ENCODE assay signal across 8 cellular contexts in the genomic region with DNA sequence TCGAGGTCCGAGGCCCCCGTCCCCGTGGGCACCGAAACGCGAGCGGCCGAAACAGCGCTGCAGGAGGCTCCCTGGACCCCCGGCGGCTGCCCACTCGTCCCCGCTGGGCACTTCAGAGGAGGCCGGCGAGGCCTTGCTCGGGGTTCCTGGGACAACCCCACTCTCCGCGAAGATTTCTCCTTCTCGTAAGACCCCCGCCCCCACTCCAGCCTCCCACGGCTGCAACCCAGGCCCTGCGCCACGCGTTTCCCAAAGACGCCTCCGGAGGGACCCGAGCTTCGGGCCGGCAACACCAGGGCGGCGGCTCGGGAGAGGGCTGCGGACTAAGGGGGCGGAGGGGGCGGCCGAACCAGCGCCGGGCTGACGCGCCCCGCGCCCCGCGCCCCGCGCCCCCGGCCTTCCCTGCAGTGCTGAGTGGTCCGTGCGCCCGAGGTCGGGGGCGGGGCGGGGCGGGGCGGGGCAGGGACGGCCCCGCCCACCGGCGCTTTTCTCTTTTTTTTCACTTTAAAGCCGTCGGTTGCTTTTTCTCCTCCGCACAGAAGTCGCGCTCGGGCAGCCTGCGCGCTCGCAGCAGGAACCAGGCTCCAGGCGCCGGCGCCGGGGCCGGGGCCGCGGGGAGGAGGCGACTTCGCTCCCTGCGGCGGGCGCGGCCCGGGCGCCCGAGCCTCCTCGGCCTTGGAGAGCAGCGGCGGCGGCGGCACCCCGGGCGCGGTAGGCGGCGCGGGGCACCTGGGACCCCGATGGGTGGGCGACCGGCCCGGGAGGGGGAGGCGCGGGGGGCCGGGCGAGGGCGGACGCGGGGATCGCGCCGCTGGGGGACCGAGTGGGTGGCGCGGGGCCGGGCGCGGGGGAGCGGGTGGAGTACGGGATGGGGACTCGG. TPM values are rescaled to one million over a fixed set of nuclear protein-coding genes. Genes with fewer than 3 reads are reported as not detected.
DNase-seq lines count a peak whose midpoint lies in the region; ATAC-seq, FAIRE-seq and TF ChIP-seq lines count a peak whose summit lies in the region.

A gene (plus strand): TSS at position 534 of the 880 bp plus-strand sequence. CDS start 62,998 bp downstream, outside the sequence.

- no peaks in the 10 kb centered on the region for H3K27me3 ChIP-seq in HepG2 (ENCODE audit: control insufficient read depth in 1 of 2, insufficient read depth in 2 of 2, low read length in 2 of 2)

- 3% methylated on average over 21 of the region's 119 CpGs for WGBS in HepG2 (ENCODE audit: low lambda C conversion rate)

- no peaks in the 10 kb centered on the region for H3K36me3 ChIP-seq in HepG2 (replicated peaks in 1 of 2; ENCODE audit: control insufficient read depth in 1 of 2, insufficient read depth in 2 of 2, low read length in 2 of 2)

- intact Hi-C loops in activated CD4-positive, alpha-beta T cell treated with anti-CD3 and anti-CD28 coated beads, Interleukin-2, amount 10 ng/mL, durations not matched to agents 24 days and 14 days (cut with micrococcal nuclease) = loop anchor here (2.0 kb wide), 2 partner anchors 18 to 26 kb away; no protein-coding TSS in a partner anchor
- intact Hi-C loops in HepG2 (cut with micrococcal nuclease; ENCODE audit: unreplicated experiment) = no loop called here

- peaks cover 23% of the 10 kb centered on the region for H3K79me2 ChIP-seq in HepG2 (ENCODE audit: insufficient read depth, low read length)

- no TSS peak for BruUV-seq in HepG2 (replicated peaks; lab: Mats Ljungman, UMichigan)

- peak within 1 kb of the TSS; percentile 32 for H3K4me3 Mint-ChIP-seq in activated CD4-positive, alpha-beta T cell treated with anti-CD3 and anti-CD28 coated beads, Interleukin-2, amount 10 ng/mL, durations not matched to agents 24 days and 14 days

- ATAC-seq in HepG2 = peak; percentile 79

- peaks cover 4% of the 10 kb centered on the region; the same call in 1 of the 2 replicates for H4K20me1 ChIP-seq in HepG2 (ENCODE audit: insufficient read depth, low read length)

- TF ChIP-seq EP300 in HepG2 (IDR thresholded peaks at IDR 0.05; ENCODE audit: low read depth in 2 of 2, low read length in 2 of 2) = no peak
- TF ChIP-seq EP300 in HepG2 (CRISPR knock-in tag; IDR thresholded peaks at IDR 0.05; ENCODE audit: borderline replicate concordance) = no peak

- peak within 1 kb of the TSS; percentile 97 for H3K4me2 ChIP-seq in HepG2 (ENCODE audit: low read depth, low read length)

- H3K27ac ChIP-seq in HepG2 (ENCODE audit: extremely low read length, insufficient read depth, low read length) = peak within 1 kb of the TSS; percentile 43

- CTCF ChIA-PET in HepG2 (lab: Yijun Ruan, JAX; ENCODE audit: low intra/inter-chr PET ratio, low total read pairs) = no interaction called here

- TF ChIP-seq CTCF in HepG2 (CRISPR knock-in tag; IDR thresholded peaks at IDR 0.05) = no peak

- peak within 1 kb of the TSS; percentile 53 to 83 (median 76) for H3K4me3 ChIP-seq in HepG2 (replicated peaks in 1 of 3; ENCODE audit: insufficient read depth in 1 of 3, low read depth in 2 of 3, low read length in 3 of 3)

- H3K4me1 Mint-ChIP-seq in activated CD4-positive, alpha-beta T cell treated with anti-CD3 and anti-CD28 coated beads, Interleukin-2, amount 10 ng/mL, durations not matched to agents 24 days and 14 days = peaks cover 19% of the 10 kb centered on the region

- peaks cover 16% of the 10 kb centered on the region for H3K36me3 Mint-ChIP-seq in activated CD4-positive, alpha-beta T cell treated with anti-CD3 and anti-CD28 coated beads, Interleukin-2, amount 10 ng/mL, durations not matched to agents 24 days and 14 days (ENCODE audit: low read depth)

- H3K9ac ChIP-seq in HepG2 (ENCODE audit: insufficient read depth, low read depth, low read length) = peak within 1 kb of the TSS; percentile 72

- H3K9me3 Mint-ChIP-seq in activated CD4-positive, alpha-beta T cell treated with anti-CD3 and anti-CD28 coated beads, Interleukin-2, amount 10 ng/mL, durations not matched to agents 24 days and 14 days = peaks cover 5% of the 10 kb centered on the region

- H3K27ac Mint-ChIP-seq in activated CD4-positive, alpha-beta T cell treated with anti-CD3 and anti-CD28 coated beads, Interleukin-2, amount 10 ng/mL, durations not matched to agents 24 days and 14 days = no peak within 1 kb of the TSS

- POLR2A ChIA-PET in HepG2 (lab: Yijun Ruan, JAX) = interaction anchor here (0.8 to 1.6 kb wide), 4 partner anchors 9 to 245 kb away, joined by 3 to 11 read pairs (median 4); no protein-coding TSS in a partner anchor

- H3K9me3 ChIP-seq in HepG2 (ENCODE audit: low read length) = peaks cover 20% of the 10 kb centered on the region

- H3K4me1 ChIP-seq in HepG2 (ENCODE audit: insufficient read depth, low read length) = peaks cover 66% of the 10 kb centered on the region

- peaks cover 2% of the 10 kb centered on the region for H3K27me3 Mint-ChIP-seq in activated CD4-positive, alpha-beta T cell treated with anti-CD3 and anti-CD28 coated beads, Interleukin-2, amount 10 ng/mL, durations not matched to agents 24 days and 14 days

- in situ Hi-C loops in HepG2 (cut with HindIII; ENCODE audit: extremely low pct_ligation_motif_present, low pct_unique_long_range_greater_than_20kb) = no loop called here

- no peak for FAIRE-seq in HepG2 (lab: Jason Lieb, UNC)

- TF ChIP-seq POLR2A in HepG2 (IDR thresholded peaks at IDR 0.05; ENCODE audit: insufficient read depth in 1 of 2, low read depth in 2 of 2, low read length in 2 of 2) = peak; percentile 72 to 73

- H2AFZ ChIP-seq in HepG2 (ENCODE audit: low read length) = no peak within 1 kb of the TSS

- no peak for TF ChIP-seq RAD21 in HepG2 (CRISPR knock-in tag; IDR thresholded peaks at IDR 0.05)

- DNase-seq in Ammon's horn (ENCODE audit: low spot score) (peak; percentile 76), GM19240 (ENCODE audit: insufficient read length, low spot score) (peak; percentile 31), NCI-H2196 (lab: John Stamatoyannopoulos, UW; ENCODE audit: unreplicated experiment) (peak; percentile 61), dermis blood vessel endothelial cell (peak; percentile 83), HepG2 (ENCODE audit: low spot score) (peak; percentile 44), NCI-H526 treated with DMSO at 0.1 percent for 48 hours (lab: John Stamatoyannopoulos, UW) (no peak)
- peak; percentile 87 for DNase-seq in activated CD4-positive, alpha-beta T cell treated with anti-CD3 and anti-CD28 coated beads, Interleukin-2, amount 10 ng/mL, durations not matched to agents 24 days and 14 days
- DNase-seq in stimulated activated CD4-positive, alpha-beta T cell treated with anti-CD3 and anti-CD28 coated beads, Interleukin-4, amount 100 ng/mL, for 1 hour = peak; percentile 67

TF ChIP-seq in HepG2, 621 proteins besides CTCF, POLR2A, EP300 and RAD21 (continues in another document):
- no peak for TF ChIP-seq ZNF263 (CRISPR knock-in tag; IDR thresholded peaks at IDR 0.05)
- 0 out of 2 replicates have a peak, but pooled peaks have one; percentile 37 for TF ChIP-seq ZNF891 (CRISPR knock-in tag; IDR thresholded peaks at IDR 0.05)
- no peak for TF ChIP-seq SOX5 (CRISPR knock-in tag; IDR thresholded peaks at IDR 0.05; ENCODE audit: borderline replicate concordance)
- no peak for TF ChIP-seq RFXAP (CRISPR knock-in tag; IDR thresholded peaks at IDR 0.05; ENCODE audit: borderline replicate concordance)
- 0 out of 2 replicates have a peak, but pooled peaks have one; percentile 8 for TF ChIP-seq HOXA3 (CRISPR knock-in tag; IDR thresholded peaks at IDR 0.05)
- TF ChIP-seq TBX2 (CRISPR knock-in tag; IDR thresholded peaks at IDR 0.05; ENCODE audit: borderline replicate concordance) = no peak
- TF ChIP-seq, protein P1, sequence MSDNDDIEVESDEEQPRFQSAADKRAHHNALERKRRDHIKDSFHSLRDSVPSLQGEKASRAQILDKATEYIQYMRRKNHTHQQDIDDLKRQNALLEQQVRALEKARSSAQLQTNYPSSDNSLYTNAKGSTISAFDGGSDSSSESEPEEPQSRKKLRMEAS (IDR thresholded peaks at IDR 0.05) = 0 out of 2 replicates have a peak, but pooled peaks have one; percentile 1
- no peak for TF ChIP-seq ZNF570 (CRISPR knock-in tag; IDR thresholded peaks at IDR 0.05; ENCODE audit: borderline replicate concordance)

RNA-seq across cellular contexts. Expression of the gene that starts here (rescaled TPM):
- 4.8 and 6.2 TPM in 2 replicates for total RNA-seq in activated CD4-positive, alpha-beta T cell treated with anti-CD3 and anti-CD28 coated beads, Interleukin-2, amount 10 ng/mL, durations not matched to agents 24 days and 14 days
- total RNA-seq in dermis blood vessel endothelial cell = 19.6 and 35.8 TPM in 2 replicates
- total RNA-seq in HepG2 (2016; rRNA removed; fragmentation: Illumina TruSeq; extraction: Trizol) = 5.0 and 7.1 TPM in 2 replicates
- 2.4 and 2.5 TPM in 2 replicates for total RNA-seq in HepG2 (2016; cell fraction: cytosol; rRNA removed; fragmentation: Illumina TruSeq; extraction: Trizol; ENCODE audit: low read depth)
- total RNA-seq in HepG2 (2016; cell fraction: insoluble cytoplasmic fraction; rRNA removed; fragmentation: Illumina TruSeq; extraction: Trizol) = 5.2 and 5.8 TPM in 2 replicates
- 4.4 and 5.9 TPM in 2 replicates for total RNA-seq in HepG2 (2016; cell fraction: membrane; rRNA removed; fragmentation: Illumina TruSeq; extraction: Trizol)
- total RNA-seq in HepG2 (2016; cell fraction: nucleus; rRNA removed; fragmentation: Illumina TruSeq; extraction: Trizol) = 4.3 and 4.4 TPM in 2 replicates
- polyA plus RNA-seq in HepG2 (2011; rRNA removed) = 8.0 and 10.9 TPM in 2 replicates
- polyA plus RNA-seq in HepG2 (2011; cell fraction: cytosol; rRNA removed) = 8.1 and 8.5 TPM in 2 replicates
- polyA plus RNA-seq in HepG2 (2011; cell fraction: nucleus; rRNA removed) = 5.1 TPM in 2 replicates
- 4.0 and 7.7 TPM in 2 replicates for polyA plus RNA-seq in HepG2 (2012)
- 1.9 and 2.2 TPM in 2 replicates for polyA plus RNA-seq in HepG2 (2016; cell fraction: cytosol; fragmentation: Illumina TruSeq; extraction: Trizol; ENCODE audit: low read depth)
- 7.3 and 7.8 TPM in 2 replicates for polyA plus RNA-seq in HepG2 (2016; cell fraction: insoluble cytoplasmic fraction; fragmentation: Illumina TruSeq; extraction: Trizol; ENCODE audit: low read depth)
- 3.9 and 4.2 TPM in 2 replicates for polyA plus RNA-seq in HepG2 (2016; cell fraction: membrane; fragmentation: Illumina TruSeq; extraction: Trizol; ENCODE audit: low read depth)
- polyA plus RNA-seq in HepG2 (2016; cell fraction: nucleus; fragmentation: Illumina TruSeq; extraction: Trizol; ENCODE audit: insufficient read depth, low read depth) = 3.9 and 4.4 TPM in 2 replicates
- polyA minus RNA-seq in HepG2 (2011; rRNA and poly(A)+ RNA removed; ENCODE audit: low replicate concordance) = 9.2 and 17.1 TPM in 2 replicates
- 3.6 and 6.4 TPM in 2 replicates for polyA minus RNA-seq in HepG2 (2011; cell fraction: cytosol; rRNA and poly(A)+ RNA removed)
- polyA minus RNA-seq in HepG2 (2011; cell fraction: nucleus; rRNA and poly(A)+ RNA removed) = 3.1 and 4.2 TPM in 2 replicates
